ENCODE assay signal across 1 cellular context in genomic region chr22:24319451-24319850, GRCh38.
TF ChIP-seq lines count a peak whose summit lies in the region.

No MANE protein-coding gene starts in this region.

TF ChIP-seq in HepG2, 621 proteins besides CTCF, POLR2A, EP300 and RAD21:
- TF ChIP-seq, protein P1, sequence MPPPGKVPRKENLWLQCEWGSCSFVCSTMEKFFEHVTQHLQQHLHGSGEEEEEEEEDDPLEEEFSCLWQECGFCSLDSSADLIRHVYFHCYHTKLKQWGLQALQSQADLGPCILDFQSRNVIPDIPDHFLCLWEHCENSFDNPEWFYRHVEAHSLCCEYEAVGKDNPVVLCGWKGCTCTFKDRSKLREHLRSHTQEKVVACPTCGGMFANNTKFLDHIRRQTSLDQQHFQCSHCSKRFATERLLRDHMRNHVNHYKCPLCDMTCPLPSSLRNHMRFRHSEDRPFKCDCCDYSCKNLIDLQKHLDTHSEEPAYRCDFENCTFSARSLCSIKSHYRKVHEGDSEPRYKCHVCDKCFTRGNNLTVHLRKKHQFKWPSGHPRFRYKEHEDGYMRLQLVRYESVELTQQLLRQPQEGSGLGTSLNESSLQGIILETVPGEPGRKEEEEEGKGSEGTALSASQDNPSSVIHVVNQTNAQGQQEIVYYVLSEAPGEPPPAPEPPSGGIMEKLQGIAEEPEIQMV (CRISPR knock-in tag; IDR thresholded peaks at IDR 0.05; ENCODE audit: low read depth), result no peak
- TF ChIP-seq SP140L (CRISPR knock-in tag; IDR thresholded peaks at IDR 0.05; ENCODE audit: borderline replicate concordance), result no peak
- no peak for TF ChIP-seq ZNF557 (CRISPR knock-in tag; IDR thresholded peaks at IDR 0.05)
- no peak for TF ChIP-seq ZFP82 (CRISPR knock-in tag; IDR thresholded peaks at IDR 0.05; ENCODE audit: borderline replicate concordance)
- no peak for TF ChIP-seq HOXA3 (CRISPR knock-in tag; IDR thresholded peaks at IDR 0.05)
- no peak for TF ChIP-seq ZNF275 (CRISPR knock-in tag; IDR thresholded peaks at IDR 0.05; ENCODE audit: borderline replicate concordance)
- TF ChIP-seq ATF1 (CRISPR knock-in tag; IDR thresholded peaks at IDR 0.05), result no peak
- no peak for TF ChIP-seq ZEB1 (IDR thresholded peaks at IDR 0.05; ENCODE audit: insufficient replicate concordance, low read depth)
- no peak for TF ChIP-seq SP1 (IDR thresholded peaks at IDR 0.05)
- TF ChIP-seq SP1 (CRISPR knock-in tag; IDR thresholded peaks at IDR 0.05), result no peak
- no peak for TF ChIP-seq CREBL2 (CRISPR knock-in tag; IDR thresholded peaks at IDR 0.05; ENCODE audit: borderline replicate concordance)
- no peak for TF ChIP-seq YY1 (IDR thresholded peaks at IDR 0.05; ENCODE audit: insufficient read depth, insufficient replicate concordance, low read depth, low read length)
- TF ChIP-seq TCF7L2 (IDR thresholded peaks at IDR 0.05; ENCODE audit: low read depth, low read length), result no peak
- TF ChIP-seq SKIL (CRISPR knock-in tag; IDR thresholded peaks at IDR 0.05; ENCODE audit: borderline replicate concordance), result no peak
- no peak for TF ChIP-seq CEBPG (CRISPR knock-in tag; IDR thresholded peaks at IDR 0.05)
- no peak for TF ChIP-seq MEIS2 (CRISPR knock-in tag; IDR thresholded peaks at IDR 0.05)
- TF ChIP-seq ZNF543 (CRISPR knock-in tag; IDR thresholded peaks at IDR 0.05), result no peak
- TF ChIP-seq ZNF180 (CRISPR knock-in tag; IDR thresholded peaks at IDR 0.05; ENCODE audit: borderline replicate concordance, low read depth), result no peak
TF ChIP-seq in HepG2: peak in this region for 0.
